In genomic region chr10:79098596-79099015, GRCh38 we compare ENCODE assay signal across 11 cellular contexts. TPM values are rescaled to one million over a fixed set of nuclear protein-coding genes. Genes with fewer than 3 reads are reported as not detected.
DNase-seq lines count a peak whose midpoint lies in the region; ATAC-seq and TF ChIP-seq lines count a peak whose summit lies in the region.
"Had no signal": no experiment of that assay in that cellular context is flagged by ENCODE, and none has a peak within 500 bp of the region (broad histone marks: within the 10 kb centered on the region; RNA-seq: fewer than 3 reads in every experiment).

No MANE protein-coding gene starts in this region.

- DNase-seq in germinal center (ENCODE audit: low spot score) (peak; percentile 78), endothelial cell (ENCODE audit: low spot score) (no peak), stomach (no peak), hypothalamus (lab: John Stamatoyannopoulos, UW) (no peak)
- no peak for DNase-seq in activated T-helper 1 cell treated with anti-CD3 and anti-CD28 coated beads, Interleukin-12 subunit alpha, Interleukin-12 subunit beta, Interleukin-2, Interleukin-4 antibody, amounts not matched to agents 30 ng/mL and 10 ng/mL and 1 ng/mL, durations not matched to agents 14 hours and 24 hours and 36 hours (ENCODE audit: low spot score)
- DNase-seq: activated T-cell treated with anti-CD3 and anti-CD28 coated beads, Interleukin-2, amount 50 U/mL, for 24 hours; GF-D8 had no signal

- H3K36me3 ChIP-seq in stomach, result peaks cover 0 to 8% (median 0%) of the 10 kb centered on the region in 4 donors

- no peak overlapping the region for H3K4me3 ChIP-seq in stomach
- H3K4me3 ChIP-seq: SK-N-MC had no signal

- ATAC-seq in GM18517 (IDR thresholded peaks at IDR 0.05; ENCODE audit: unreplicated experiment) (peak; percentile 88), GM21529 (IDR thresholded peaks at IDR 0.05; ENCODE audit: unreplicated experiment) (peak; percentile 88), HG03342 (IDR thresholded peaks at IDR 0.05; ENCODE audit: unreplicated experiment) (peak; percentile 78)

- peaks cover 73% of the 10 kb centered on the region for H3K4me1 Mint-ChIP-seq in endothelial cell (ENCODE audit: unreplicated experiment)
- peaks cover 4% of the 10 kb centered on the region for H3K4me1 Mint-ChIP-seq in activated T-helper 1 cell treated with anti-CD3 and anti-CD28 coated beads, Interleukin-12 subunit alpha, Interleukin-12 subunit beta, Interleukin-2, Interleukin-4 antibody, amounts not matched to agents 30 ng/mL and 10 ng/mL and 1 ng/mL, durations not matched to agents 14 hours and 24 hours and 36 hours (ENCODE audit: low read depth)

- H3K9me3 Mint-ChIP-seq in endothelial cell (ENCODE audit: unreplicated experiment), result no peaks in the 10 kb centered on the region
- H3K9me3 Mint-ChIP-seq in activated T-helper 1 cell treated with anti-CD3 and anti-CD28 coated beads, Interleukin-12 subunit alpha, Interleukin-12 subunit beta, Interleukin-2, Interleukin-4 antibody, amounts not matched to agents 30 ng/mL and 10 ng/mL and 1 ng/mL, durations not matched to agents 14 hours and 24 hours and 36 hours, result no peaks in the 10 kb centered on the region
- H3K9me3 Mint-ChIP-seq: activated T-cell treated with anti-CD3 and anti-CD28 coated beads, Interleukin-2, amount 50 U/mL, for 24 hours had no signal

- H3K36me3 Mint-ChIP-seq in endothelial cell (ENCODE audit: low read depth, unreplicated experiment), result no peaks in the 10 kb centered on the region
- H3K36me3 Mint-ChIP-seq in activated T-helper 1 cell treated with anti-CD3 and anti-CD28 coated beads, Interleukin-12 subunit alpha, Interleukin-12 subunit beta, Interleukin-2, Interleukin-4 antibody, amounts not matched to agents 30 ng/mL and 10 ng/mL and 1 ng/mL, durations not matched to agents 14 hours and 24 hours and 36 hours (ENCODE audit: low read depth), result no peaks in the 10 kb centered on the region

- H3K4me3 Mint-ChIP-seq in endothelial cell (ENCODE audit: unreplicated experiment), result no peak overlapping the region
- no peak overlapping the region for H3K4me3 Mint-ChIP-seq in activated T-helper 1 cell treated with anti-CD3 and anti-CD28 coated beads, Interleukin-12 subunit alpha, Interleukin-12 subunit beta, Interleukin-2, Interleukin-4 antibody, amounts not matched to agents 30 ng/mL and 10 ng/mL and 1 ng/mL, durations not matched to agents 14 hours and 24 hours and 36 hours
- H3K4me3 Mint-ChIP-seq: activated T-cell treated with anti-CD3 and anti-CD28 coated beads, Interleukin-2, amount 50 U/mL, for 24 hours had no signal

- intact Hi-C loops in activated T-helper 1 cell treated with anti-CD3 and anti-CD28 coated beads, Interleukin-12 subunit alpha, Interleukin-12 subunit beta, Interleukin-2, Interleukin-4 antibody, amounts not matched to agents 30 ng/mL and 10 ng/mL and 1 ng/mL, durations not matched to agents 14 hours and 24 hours and 36 hours (cut with micrococcal nuclease), result no loop called here
- intact Hi-C loops in stomach (cut with DNase I; ENCODE audit: low total_unique reads), result no loop called here

- TF ChIP-seq CTCF in endothelial cell (IDR thresholded peaks at IDR 0.05; ENCODE audit: unreplicated experiment) (no peak), stomach (IDR thresholded peaks at IDR 0.05) (no peak)

- no peak for TF ChIP-seq POLR2A in stomach (IDR thresholded peaks at IDR 0.05)

- peaks cover 20% of the 10 kb centered on the region for H3K27me3 Mint-ChIP-seq in endothelial cell (ENCODE audit: unreplicated experiment)
- H3K27me3 Mint-ChIP-seq in activated T-helper 1 cell treated with anti-CD3 and anti-CD28 coated beads, Interleukin-12 subunit alpha, Interleukin-12 subunit beta, Interleukin-2, Interleukin-4 antibody, amounts not matched to agents 30 ng/mL and 10 ng/mL and 1 ng/mL, durations not matched to agents 14 hours and 24 hours and 36 hours (ENCODE audit: insufficient read depth), result no peaks in the 10 kb centered on the region
- H3K27me3 Mint-ChIP-seq: activated T-cell treated with anti-CD3 and anti-CD28 coated beads, Interleukin-2, amount 50 U/mL, for 24 hours had no signal

- peaks cover 97 to 100% (median 100%) of the 10 kb centered on the region in 4 donors for H3K4me1 ChIP-seq in stomach

- H3K27ac Mint-ChIP-seq in endothelial cell (ENCODE audit: unreplicated experiment), result no peak overlapping the region
- H3K27ac Mint-ChIP-seq in activated T-helper 1 cell treated with anti-CD3 and anti-CD28 coated beads, Interleukin-12 subunit alpha, Interleukin-12 subunit beta, Interleukin-2, Interleukin-4 antibody, amounts not matched to agents 30 ng/mL and 10 ng/mL and 1 ng/mL, durations not matched to agents 14 hours and 24 hours and 36 hours, result no peak overlapping the region
- H3K27ac Mint-ChIP-seq: activated T-cell treated with anti-CD3 and anti-CD28 coated beads, Interleukin-2, amount 50 U/mL, for 24 hours had no signal

- no peak for TF ChIP-seq EP300 in stomach (IDR thresholded peaks at IDR 0.05)

- H3K27ac ChIP-seq in stomach, result peak overlapping the region in 1 of 5 donors; percentile 49
- H3K27ac ChIP-seq: SK-N-MC had no signal

- no peaks in the 10 kb centered on the region for H3K9me3 ChIP-seq in stomach

- WGBS in stomach, 5 donors, result 81 to 91% (median 87%) methylated on average over 9 to 10 of the region's 10 CpGs

- no peaks in the 10 kb centered on the region for H3K27me3 ChIP-seq in stomach

RNA-seq across cellular contexts. Expression of gene ZMIZ1, which starts 29.8 kb away (rescaled TPM):
- total RNA-seq in endothelial cell (ENCODE audit: unreplicated experiment) (102 TPM), stomach (100 to 1,000 TPM in 1 of 5 donors, 10 to 100 TPM in 4; 25.9 to 103 (median 67.7) TPM)
- total RNA-seq in activated T-helper 1 cell treated with anti-CD3 and anti-CD28 coated beads, Interleukin-12 subunit alpha, Interleukin-12 subunit beta, Interleukin-2, Interleukin-4 antibody, amounts not matched to agents 30 ng/mL and 10 ng/mL and 1 ng/mL, durations not matched to agents 14 hours and 24 hours and 36 hours, result 67.6 and 67.8 TPM in 2 replicates
- 10 to 100 TPM; 17.7 to 20.2 (median 18.2) TPM for polyA plus RNA-seq in stomach
